ENCODE assay signal across 20 cellular contexts in genomic region chr12:128807161-128807724, GRCh38. TPM values are rescaled to one million over a fixed set of nuclear protein-coding genes. Genes with fewer than 3 reads are reported as not detected.
DNase-seq lines count a peak whose midpoint lies in the region; ATAC-seq, FAIRE-seq and TF ChIP-seq lines count a peak whose summit lies in the region.
"Had no signal": no experiment of that assay in that cellular context is flagged by ENCODE, and none has a peak within 500 bp of the region (broad histone marks: within the 10 kb centered on the region; RNA-seq: fewer than 3 reads in every experiment).

No MANE protein-coding gene starts in this region.

- H3K9me3 Mint-ChIP-seq in IgD-negative memory B cell: no peaks in the 10 kb centered on the region
- no peaks in the 10 kb centered on the region for H3K9me3 Mint-ChIP-seq in stimulated activated effector memory CD8-positive, alpha-beta T cell treated with anti-CD3 and anti-CD28 coated beads, Interleukin-12 subunit alpha, Interleukin-12 subunit beta, amount 100 ng/mL, for 72 hours

- TF ChIP-seq CTCF in lung (IDR thresholded peaks at IDR 0.05; ENCODE audit: control extremely low read depth, extremely low read depth): no peak

- peaks cover 6% of the 10 kb centered on the region in 2 donors for H3K4me1 ChIP-seq in lung (ENCODE audit: control insufficient read depth in 2 of 2, insufficient read depth in 2 of 2, low read length in 2 of 2)

- H3K27me3 Mint-ChIP-seq in IgD-negative memory B cell: no peaks in the 10 kb centered on the region
- H3K27me3 Mint-ChIP-seq: T-helper 17 cell had no signal

- peaks cover 12% of the 10 kb centered on the region for H3K36me3 Mint-ChIP-seq in IgD-negative memory B cell
- H3K36me3 Mint-ChIP-seq in stimulated activated effector memory CD8-positive, alpha-beta T cell treated with anti-CD3 and anti-CD28 coated beads, Interleukin-12 subunit alpha, Interleukin-12 subunit beta, amount 100 ng/mL, for 72 hours: peaks cover 95% of the 10 kb centered on the region

- no peak for FAIRE-seq in RCC 7860 (lab: Jason Lieb, UNC)
- FAIRE-seq: astrocyte, HTR-8/SVneo, kidney had no signal

- peak; percentile 20 for ATAC-seq in lung (ENCODE audit: insufficient read depth, low FRiP score)
- ATAC-seq in stimulated activated effector memory CD8-positive, alpha-beta T cell treated with anti-CD3 and anti-CD28 coated beads, Interleukin-12 subunit alpha, Interleukin-12 subunit beta, amount 100 ng/mL, for 72 hours: no peak
- ATAC-seq in HG02870 (IDR thresholded peaks at IDR 0.05; ENCODE audit: unreplicated experiment): no peak
- ATAC-seq: activated CD4-positive, CD25-positive, alpha-beta regulatory T cell treated with anti-CD3 and anti-CD28 coated beads, Interleukin-2, amount 50 U/mL, for 24 hours; T-helper 17 cell had no signal

- H3K27ac ChIP-seq in lung (ENCODE audit: low read depth in 1 of 2, low read length in 1 of 2): peak overlapping the region in 1 of 2 donors; percentile 67
- H3K27ac ChIP-seq: GM23248, right atrium auricular region, tibial artery had no signal

- H3K36me3 ChIP-seq in lung (ENCODE audit: control insufficient read depth in 2 of 2, insufficient read depth in 2 of 2, low read length in 2 of 2): peaks cover 3 to 11% of the 10 kb centered on the region in 2 donors

- H3K4me3 ChIP-seq in lung: no peak overlapping the region
- H3K4me3 ChIP-seq: BLaER1 treated with 17β-estradiol and CSF1 and Interleukin-3, amounts not matched to agents 10 nM and 100 nM; GM23248; right atrium auricular region; tibial artery had no signal

- no peaks in the 10 kb centered on the region for H3K27me3 ChIP-seq in lung (ENCODE audit: control insufficient read depth, insufficient read depth)
- H3K27me3 ChIP-seq: BLaER1 treated with 17β-estradiol and CSF1 and Interleukin-3, amounts not matched to agents 10 nM and 100 nM; right atrium auricular region; tibial artery had no signal

- DNase-seq in UCSD-AML1 (lab: John Stamatoyannopoulos, UW; ENCODE audit: unreplicated experiment): peak; percentile 57
- DNase-seq in lung (ENCODE audit: low spot score): no peak
- DNase-seq in stimulated activated effector memory CD8-positive, alpha-beta T cell treated with anti-CD3 and anti-CD28 coated beads, Interleukin-12 subunit alpha, Interleukin-12 subunit beta, amount 100 ng/mL, for 72 hours (ENCODE audit: low spot score in 2 of 2): no peak
- DNase-seq in activated CD8-positive, alpha-beta memory T cell treated with anti-CD3 and anti-CD28 coated beads, Interleukin-2, amount 50 U/mL, for 4 hours: no peak
- DNase-seq in RCC 7860 (ENCODE audit: low spot score): no peak
- DNase-seq in NCI-H524 (lab: John Stamatoyannopoulos, UW): no peak
- DNase-seq: activated effector memory CD4-positive, alpha-beta T cell treated with anti-CD3 and anti-CD28 coated beads, Interleukin-2, amount 50 U/mL, for 16 hours; GM23248; kidney; NCI-H2081; NCI-H82; T-helper 17 cell had no signal

- WGBS in lung, 2 donors: 80 to 84% methylated on average over 14 of the region's 14 CpGs

- peak overlapping the region in 1 of 4 donors; percentile 70 for H3K4me3 Mint-ChIP-seq in IgD-negative memory B cell
- H3K4me3 Mint-ChIP-seq in stimulated activated effector memory CD8-positive, alpha-beta T cell treated with anti-CD3 and anti-CD28 coated beads, Interleukin-12 subunit alpha, Interleukin-12 subunit beta, amount 100 ng/mL, for 72 hours: no peak overlapping the region
- H3K4me3 Mint-ChIP-seq: T-helper 17 cell had no signal

- peaks cover 36 to 52% (median 38%) of the 10 kb centered on the region in 3 donors for H3K4me1 Mint-ChIP-seq in IgD-negative memory B cell
- peaks cover 51% of the 10 kb centered on the region for H3K4me1 Mint-ChIP-seq in stimulated activated effector memory CD8-positive, alpha-beta T cell treated with anti-CD3 and anti-CD28 coated beads, Interleukin-12 subunit alpha, Interleukin-12 subunit beta, amount 100 ng/mL, for 72 hours

- peak overlapping the region; percentile 31 to 90 (median 51) for H3K27ac Mint-ChIP-seq in IgD-negative memory B cell
- peak overlapping the region; percentile 26 for H3K27ac Mint-ChIP-seq in stimulated activated effector memory CD8-positive, alpha-beta T cell treated with anti-CD3 and anti-CD28 coated beads, Interleukin-12 subunit alpha, Interleukin-12 subunit beta, amount 100 ng/mL, for 72 hours
- H3K27ac Mint-ChIP-seq: T-helper 17 cell had no signal

- H3K9me3 ChIP-seq in lung (ENCODE audit: control insufficient read depth in 2 of 2, insufficient read depth in 1 of 2, low read length in 1 of 2): peaks cover 0 to 3% of the 10 kb centered on the region in 2 donors
- H3K9me3 ChIP-seq: right atrium auricular region, tibial artery had no signal

RNA-seq across cellular contexts. Expression of gene SLC15A4, which starts 16.5 kb away (rescaled TPM):
- polyA plus RNA-seq in IgD-negative memory B cell (13.8 TPM), lung (10 to 100 TPM; 11.7 to 33.7 TPM)
- 10 to 100 TPM; 30.1 to 42.4 TPM for total RNA-seq in lung

RNA-seq across cellular contexts. Expression of gene GLT1D1, which starts 46.0 kb away (rescaled TPM):
- polyA plus RNA-seq in IgD-negative memory B cell: not detected
- total RNA-seq in lung: 1 to 10 TPM; 1.5 to 7.0 TPM
- polyA plus RNA-seq in lung: 10 to 100 TPM in 1 of 2 donors, under 1 TPM in 1; 0.39 to 25.4 TPM
- total RNA-seq: GM23248 had no signal
- polyA plus RNA-seq: GM23248 had no signal
